In genomic region chr17:63842540-63843386, GRCh38 we compare ENCODE assay signal across 8 cellular contexts. TPM values are rescaled to one million over a fixed set of nuclear protein-coding genes. Genes with fewer than 3 reads are reported as not detected.
DNase-seq lines count a peak whose midpoint lies in the region; ATAC-seq, FAIRE-seq and TF ChIP-seq lines count a peak whose summit lies in the region.

Gene SMARCD2 (minus strand): TSS chr17:63842685. CDS start chr17:63842674, 11 bp downstream.

- no peaks in the 10 kb centered on the region for H3K36me3 ChIP-seq in RWPE2 (ENCODE audit: low read depth)

- peaks cover under 1% of the 10 kb centered on the region for H3K36me3 Mint-ChIP-seq in natural killer cell treated with Interleukin-12 subunit alpha and Interleukin-12 subunit beta and Interleukin-15 and Interleukin-18, amount 100 ng/mL, for 72 hours

- peak within 1 kb of the TSS; percentile 95 for H3K4me3 ChIP-seq in RWPE2 (ENCODE audit: severe bottlenecking)

- H3K27me3 Mint-ChIP-seq in natural killer cell treated with Interleukin-12 subunit alpha and Interleukin-12 subunit beta and Interleukin-15 and Interleukin-18, amount 100 ng/mL, for 72 hours = no peaks in the 10 kb centered on the region

- peak; percentile 82 for FAIRE-seq in H54 (lab: Jason Lieb, UNC)

- H3K27ac Mint-ChIP-seq in natural killer cell treated with Interleukin-12 subunit alpha and Interleukin-12 subunit beta and Interleukin-15 and Interleukin-18, amount 100 ng/mL, for 72 hours = peak within 1 kb of the TSS; percentile 87 to 96

- H3K4me1 ChIP-seq in RWPE2 (ENCODE audit: insufficient read depth, poor library complexity, severe bottlenecking) = peaks cover 30% of the 10 kb centered on the region

- H3K9me3 ChIP-seq in RWPE2 (ENCODE audit: severe bottlenecking) = no peaks in the 10 kb centered on the region

- H3K27me3 ChIP-seq in RWPE2 (ENCODE audit: insufficient read depth, poor library complexity, severe bottlenecking) = no peaks in the 10 kb centered on the region

- no peak for TF ChIP-seq CTCF in RWPE2 (IDR thresholded peaks at IDR 0.05; ENCODE audit: poor library complexity, severe bottlenecking)

- peak; percentile 99 for DNase-seq in EH (ENCODE audit: low read depth)
- peak; percentile 96 for DNase-seq in H54 (ENCODE audit: insufficient read length, low spot score)
- peak; percentile 97 for DNase-seq in LoVo (ENCODE audit: low spot score)
- peak; percentile 98 for DNase-seq in RWPE2 (ENCODE audit: low spot score)
- peak; percentile 99 for DNase-seq in activated T-helper 9 cell treated with anti-CD3 and anti-CD28 coated beads, Interleukin-2, amount 50 U/mL, for 16 hours (ENCODE audit: low read depth)
- DNase-seq in fibroblast of peridontal ligament (ENCODE audit: extremely low read depth) = peak; percentile 99
- DNase-seq in natural killer cell treated with Interleukin-12 subunit alpha and Interleukin-12 subunit beta and Interleukin-15 and Interleukin-18, amount 100 ng/mL, for 72 hours (ENCODE audit: low spot score) = peak; percentile 98
- peak; percentile 100 for DNase-seq in stimulated activated naive CD8-positive, alpha-beta T cell treated with anti-CD3 and anti-CD28 coated beads, Interleukin-15, Interleukin-2, amounts not matched to agents 100 U/mL and 50 U/mL, for 24 hours

- no peaks in the 10 kb centered on the region for H3K9me3 Mint-ChIP-seq in natural killer cell treated with Interleukin-12 subunit alpha and Interleukin-12 subunit beta and Interleukin-15 and Interleukin-18, amount 100 ng/mL, for 72 hours

- peak; percentile 80 for ATAC-seq in RWPE2 (ENCODE audit: low read depth)
- peak; percentile 97 to 98 for ATAC-seq in natural killer cell treated with Interleukin-12 subunit alpha and Interleukin-12 subunit beta and Interleukin-15 and Interleukin-18, amount 100 ng/mL, for 72 hours
- ATAC-seq in stimulated activated naive CD8-positive, alpha-beta T cell treated with anti-CD3 and anti-CD28 coated beads, Interleukin-15, Interleukin-2, amounts not matched to agents 100 U/mL and 50 U/mL, for 24 hours = peak; percentile 92

- H3K4me3 Mint-ChIP-seq in natural killer cell treated with Interleukin-12 subunit alpha and Interleukin-12 subunit beta and Interleukin-15 and Interleukin-18, amount 100 ng/mL, for 72 hours = peak within 1 kb of the TSS; percentile 96

- peaks cover 27 to 30% of the 10 kb centered on the region in 2 donors for H3K4me1 Mint-ChIP-seq in natural killer cell treated with Interleukin-12 subunit alpha and Interleukin-12 subunit beta and Interleukin-15 and Interleukin-18, amount 100 ng/mL, for 72 hours (ENCODE audit: low read depth in 2 of 2)

- peak; percentile 35; the same call in 1 of the 2 replicates for TF ChIP-seq POLR2A in H54 (IDR thresholded peaks at IDR 0.05; ENCODE audit: low read depth, low read length)

- H3K27ac ChIP-seq in RWPE2 (ENCODE audit: poor library complexity, severe bottlenecking) = peak within 1 kb of the TSS; percentile 69

RNA-seq across cellular contexts. Expression of gene SMARCD2, which starts in this region (rescaled TPM):
- total RNA-seq in natural killer cell treated with Interleukin-12 subunit alpha and Interleukin-12 subunit beta and Interleukin-15 and Interleukin-18, amount 100 ng/mL, for 72 hours = 100 to 1,000 TPM; 102 to 136 TPM

Comparison
In these comparisons a context has a peak if more than half of its experiments do, and no peak if none do; other contexts are left out.
1. Peak in every context shown above with its lines: DNase-seq, ATAC-seq, H3K4me3 ChIP-seq and H3K27ac ChIP-seq.